In the genomic region with DNA sequence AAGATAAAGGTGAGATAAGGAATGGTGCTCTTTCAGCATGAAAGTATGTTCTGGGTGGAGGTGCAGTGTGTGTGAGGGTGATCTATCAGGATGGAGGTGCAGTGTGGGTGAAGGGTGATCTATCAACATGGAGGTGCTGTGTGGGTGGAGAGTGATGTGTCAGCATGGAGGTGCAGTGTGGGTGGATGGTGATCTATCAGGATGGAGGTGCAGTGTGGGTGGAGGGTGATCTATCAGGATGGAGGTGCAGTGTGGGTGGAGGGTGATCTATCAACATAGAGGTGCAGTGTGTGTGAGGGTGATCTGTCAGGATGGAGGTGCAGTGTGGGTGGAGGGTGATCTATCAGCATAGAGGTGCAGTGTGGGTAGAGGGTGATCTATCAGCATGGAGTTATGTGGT, we compare ENCODE assay signal across 2 cellular contexts.
TF ChIP-seq lines count a peak whose summit lies in the region.

No MANE protein-coding gene starts in this region.

TF ChIP-seq in IMR-90, 13 proteins besides CTCF, POLR2A, EP300 and RAD21:
- TF ChIP-seq CHD1 (IDR thresholded peaks at IDR 0.05; ENCODE audit: low read depth, low read length) (no peak), SMC3 (IDR thresholded peaks at IDR 0.05; ENCODE audit: low read depth, low read length) (no peak), MAZ (IDR thresholded peaks at IDR 0.05; ENCODE audit: borderline replicate concordance, low read depth, low read length) (no peak), MAFK (IDR thresholded peaks at IDR 0.05; ENCODE audit: low read depth, low read length) (no peak), RCOR1 (IDR thresholded peaks at IDR 0.05; ENCODE audit: insufficient replicate concordance, low read length) (no peak), NFE2L2 (IDR thresholded peaks at IDR 0.05; ENCODE audit: low read depth, low read length) (no peak), RFX5 (IDR thresholded peaks at IDR 0.05; ENCODE audit: low read depth, low read length) (no peak), BHLHE40 (IDR thresholded peaks at IDR 0.05; ENCODE audit: low read depth, low read length) (no peak), CEBPB (IDR thresholded peaks at IDR 0.05; ENCODE audit: low read depth, low read length) (no peak), FOS (IDR thresholded peaks at IDR 0.05; ENCODE audit: low read depth, low read length) (no peak), MXI1 (IDR thresholded peaks at IDR 0.05; ENCODE audit: borderline replicate concordance, low read depth, low read length) (no peak)
- TF ChIP-seq, protein P1, sequence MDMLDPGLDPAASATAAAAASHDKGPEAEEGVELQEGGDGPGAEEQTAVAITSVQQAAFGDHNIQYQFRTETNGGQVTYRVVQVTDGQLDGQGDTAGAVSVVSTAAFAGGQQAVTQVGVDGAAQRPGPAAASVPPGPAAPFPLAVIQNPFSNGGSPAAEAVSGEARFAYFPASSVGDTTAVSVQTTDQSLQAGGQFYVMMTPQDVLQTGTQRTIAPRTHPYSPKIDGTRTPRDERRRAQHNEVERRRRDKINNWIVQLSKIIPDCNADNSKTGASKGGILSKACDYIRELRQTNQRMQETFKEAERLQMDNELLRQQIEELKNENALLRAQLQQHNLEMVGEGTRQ (IDR thresholded peaks at IDR 0.05; ENCODE audit: low read depth, low read length): no peak
- TF ChIP-seq, protein P2, sequence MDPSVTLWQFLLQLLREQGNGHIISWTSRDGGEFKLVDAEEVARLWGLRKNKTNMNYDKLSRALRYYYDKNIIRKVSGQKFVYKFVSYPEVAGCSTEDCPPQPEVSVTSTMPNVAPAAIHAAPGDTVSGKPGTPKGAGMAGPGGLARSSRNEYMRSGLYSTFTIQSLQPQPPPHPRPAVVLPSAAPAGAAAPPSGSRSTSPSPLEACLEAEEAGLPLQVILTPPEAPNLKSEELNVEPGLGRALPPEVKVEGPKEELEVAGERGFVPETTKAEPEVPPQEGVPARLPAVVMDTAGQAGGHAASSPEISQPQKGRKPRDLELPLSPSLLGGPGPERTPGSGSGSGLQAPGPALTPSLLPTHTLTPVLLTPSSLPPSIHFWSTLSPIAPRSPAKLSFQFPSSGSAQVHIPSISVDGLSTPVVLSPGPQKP (IDR thresholded peaks at IDR 0.05; ENCODE audit: borderline replicate concordance, low read depth, low read length): no peak

TF ChIP-seq in H1, 55 proteins besides CTCF, POLR2A, EP300 and RAD21:
- TF ChIP-seq CEBPB (IDR thresholded peaks at IDR 0.05; ENCODE audit: low read depth, low read length): no peak
- no peak for TF ChIP-seq TEAD4 (IDR thresholded peaks at IDR 0.05; ENCODE audit: low read depth, low read length)
- TF ChIP-seq HDAC2 (IDR thresholded peaks at IDR 0.05; ENCODE audit: borderline replicate concordance in 1 of 2, low read depth in 2 of 2, low read length in 2 of 2): no peak
- no peak for TF ChIP-seq SAP30 (IDR thresholded peaks at IDR 0.05; ENCODE audit: insufficient read depth, insufficient replicate concordance, low read length)
